Comparison of ENCODE assay signal across 10 cellular contexts in the genomic region with DNA sequence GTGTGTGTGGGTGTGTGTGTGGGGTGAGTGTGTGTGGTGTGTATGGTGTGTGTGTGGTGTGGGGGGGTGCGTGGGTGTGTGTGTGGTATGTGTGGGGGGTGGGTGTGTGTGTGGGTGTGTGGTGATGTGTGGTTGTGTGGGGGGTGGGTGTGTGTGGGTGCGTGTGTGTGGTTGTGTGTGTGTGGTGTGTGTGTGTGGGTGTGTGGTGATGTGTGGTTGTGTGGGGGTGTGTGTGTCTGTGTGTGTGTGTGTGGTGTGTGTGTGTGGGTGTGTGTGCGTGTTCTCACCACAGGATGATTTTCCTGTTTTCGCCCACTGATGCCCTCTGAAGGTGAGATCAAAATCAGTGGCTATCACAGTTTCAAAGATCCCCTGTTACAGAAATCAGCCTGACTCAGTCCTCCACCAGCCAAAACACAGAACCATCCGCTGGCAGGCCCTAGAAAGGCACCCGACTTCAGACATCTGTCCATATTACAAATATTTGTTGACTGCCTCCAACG. TPM values are rescaled to one million over a fixed set of nuclear protein-coding genes. Genes with fewer than 3 reads are reported as not detected.
DNase-seq lines count a peak whose midpoint lies in the region; ATAC-seq and TF ChIP-seq lines count a peak whose summit lies in the region.
"Had no signal": no experiment of that assay in that cellular context is flagged by ENCODE, and none has a peak within 500 bp of the region (broad histone marks: within the 10 kb centered on the region; RNA-seq: fewer than 3 reads in every experiment).

No MANE protein-coding gene starts in this region.

- H3K27ac ChIP-seq in CD4-positive, alpha-beta memory T cell (ENCODE audit: low read depth, low read length): no peak overlapping the region
- no peak overlapping the region for H3K27ac ChIP-seq in ovary

- peak; percentile 26 for ATAC-seq in activated naive CD8-positive, alpha-beta T cell treated with anti-CD3 and anti-CD28 coated beads, Interleukin-2, amount 10 ng/mL, durations not matched to agents 7 days and 5 days (ENCODE audit: low read depth)
- ATAC-seq in natural killer cell treated with Interleukin-12 subunit alpha and Interleukin-12 subunit beta and Interleukin-15 and Interleukin-18, amount 100 ng/mL, for 72 hours: peak; percentile 58 to 61

- peaks cover 16% of the 10 kb centered on the region for H3K36me3 ChIP-seq in CD4-positive, alpha-beta memory T cell (ENCODE audit: insufficient read depth, low read length)
- no peaks in the 10 kb centered on the region for H3K36me3 ChIP-seq in ovary

- H3K9me3 Mint-ChIP-seq in CD4-positive, alpha-beta memory T cell: no peaks in the 10 kb centered on the region
- H3K9me3 Mint-ChIP-seq in activated naive CD8-positive, alpha-beta T cell treated with anti-CD3 and anti-CD28 coated beads, Interleukin-2, amount 10 ng/mL, durations not matched to agents 7 days and 5 days: no peaks in the 10 kb centered on the region
- H3K9me3 Mint-ChIP-seq in natural killer cell treated with Interleukin-12 subunit alpha and Interleukin-12 subunit beta and Interleukin-15 and Interleukin-18, amount 100 ng/mL, for 72 hours: no peaks in the 10 kb centered on the region

- no peaks in the 10 kb centered on the region for H3K27me3 ChIP-seq in CD4-positive, alpha-beta memory T cell (ENCODE audit: insufficient read depth, low read length)
- H3K27me3 ChIP-seq in ovary: no peaks in the 10 kb centered on the region

- POLR2A ChIA-PET in CD4-positive, alpha-beta memory T cell (lab: Charles Lee; ENCODE audit: partially characterized antibody): interaction anchor here (1.0 to 2.1 kb wide), 3 partner anchors 9 to 27 kb away, joined by 3 to 7 read pairs (median 4); a partner anchor contains a TSS
- POLR2A ChIA-PET in activated naive CD8-positive, alpha-beta T cell treated with anti-CD3 and anti-CD28 coated beads, Interleukin-2, amount 10 ng/mL, durations not matched to agents 7 days and 5 days (lab: Charles Lee): no interaction called here

- peak in 2 of 5 donors; percentile 9 to 14 for DNase-seq in CD4-positive, alpha-beta memory T cell
- DNase-seq in RPMI8226 (peak; percentile 17), foreskin melanocyte (no peak), ovary (no peak), lower leg skin (ENCODE audit: low spot score in 2 of 2) (no peak), GM19240 (ENCODE audit: insufficient read length, low spot score) (no peak)
- DNase-seq in activated naive CD8-positive, alpha-beta T cell treated with anti-CD3 and anti-CD28 coated beads, Interleukin-2, amount 10 ng/mL, durations not matched to agents 7 days and 5 days: no peak
- no peak for DNase-seq in natural killer cell treated with Interleukin-12 subunit alpha and Interleukin-12 subunit beta and Interleukin-15 and Interleukin-18, amount 100 ng/mL, for 72 hours (ENCODE audit: low spot score)
- DNase-seq: islet precursor cell, NCI-H2029 treated with DMSO at 0.1 percent for 48 hours had no signal

- CTCF ChIA-PET in CD4-positive, alpha-beta memory T cell (lab: Charles Lee; ENCODE audit: partially characterized antibody): interaction anchor here (0.8 to 4.9 kb wide), 4 partner anchors 9 to 26 kb away, joined by 3 to 30 read pairs (median 4); a partner anchor contains a TSS

- peak overlapping the region in 6 of 8 donors; percentile 29 to 76 (median 52) for H3K4me3 Mint-ChIP-seq in CD4-positive, alpha-beta memory T cell
- H3K4me3 Mint-ChIP-seq in activated naive CD8-positive, alpha-beta T cell treated with anti-CD3 and anti-CD28 coated beads, Interleukin-2, amount 10 ng/mL, durations not matched to agents 7 days and 5 days: peak overlapping the region; percentile 16
- H3K4me3 Mint-ChIP-seq in natural killer cell treated with Interleukin-12 subunit alpha and Interleukin-12 subunit beta and Interleukin-15 and Interleukin-18, amount 100 ng/mL, for 72 hours: no peak overlapping the region

- no peak for TF ChIP-seq EP300 in ovary (IDR thresholded peaks at IDR 0.05)

- H3K27ac Mint-ChIP-seq in CD4-positive, alpha-beta memory T cell: peak overlapping the region; percentile 70 to 90 (median 84)
- peak overlapping the region; percentile 76 for H3K27ac Mint-ChIP-seq in activated naive CD8-positive, alpha-beta T cell treated with anti-CD3 and anti-CD28 coated beads, Interleukin-2, amount 10 ng/mL, durations not matched to agents 7 days and 5 days
- H3K27ac Mint-ChIP-seq in natural killer cell treated with Interleukin-12 subunit alpha and Interleukin-12 subunit beta and Interleukin-15 and Interleukin-18, amount 100 ng/mL, for 72 hours: peak overlapping the region; percentile 61 to 89

- H3K4me1 Mint-ChIP-seq in CD4-positive, alpha-beta memory T cell: peaks cover 21 to 44% (median 34%) of the 10 kb centered on the region in 4 donors
- H3K4me1 Mint-ChIP-seq in activated naive CD8-positive, alpha-beta T cell treated with anti-CD3 and anti-CD28 coated beads, Interleukin-2, amount 10 ng/mL, durations not matched to agents 7 days and 5 days: peaks cover 16% of the 10 kb centered on the region
- H3K4me1 Mint-ChIP-seq in natural killer cell treated with Interleukin-12 subunit alpha and Interleukin-12 subunit beta and Interleukin-15 and Interleukin-18, amount 100 ng/mL, for 72 hours (ENCODE audit: low read depth in 2 of 2): peaks cover 21 to 27% of the 10 kb centered on the region in 2 donors

- no peaks in the 10 kb centered on the region for H3K9me3 ChIP-seq in CD4-positive, alpha-beta memory T cell (ENCODE audit: control insufficient read depth in 1 of 2, low read length in 2 of 2)
- no peaks in the 10 kb centered on the region for H3K9me3 ChIP-seq in ovary

- peaks cover 19% of the 10 kb centered on the region for H3K4me1 ChIP-seq in CD4-positive, alpha-beta memory T cell (ENCODE audit: insufficient read depth, low read length)
- H3K4me1 ChIP-seq in ovary (ENCODE audit: insufficient read depth): peaks cover 6% of the 10 kb centered on the region

- no peak for TF ChIP-seq CTCF in ovary (IDR thresholded peaks at IDR 0.05)
- no peak for TF ChIP-seq CTCF in lower leg skin (IDR thresholded peaks at IDR 0.05)

- 55 to 65% (median 60%) methylated on average over 7 of the region's 7 CpGs for WGBS in ovary, 3 donors
- 58 to 61% methylated on average over 7 of the region's 7 CpGs for WGBS in lower leg skin, 2 donors

- TF ChIP-seq POLR2A in ovary (IDR thresholded peaks at IDR 0.05) (no peak), lower leg skin (IDR thresholded peaks at IDR 0.05) (no peak)

- peaks cover 7 to 33% of the 10 kb centered on the region in 2 donors for H3K36me3 Mint-ChIP-seq in CD4-positive, alpha-beta memory T cell
- peaks cover 16% of the 10 kb centered on the region for H3K36me3 Mint-ChIP-seq in activated naive CD8-positive, alpha-beta T cell treated with anti-CD3 and anti-CD28 coated beads, Interleukin-2, amount 10 ng/mL, durations not matched to agents 7 days and 5 days
- H3K36me3 Mint-ChIP-seq in natural killer cell treated with Interleukin-12 subunit alpha and Interleukin-12 subunit beta and Interleukin-15 and Interleukin-18, amount 100 ng/mL, for 72 hours: no peaks in the 10 kb centered on the region

- H3K27me3 Mint-ChIP-seq in CD4-positive, alpha-beta memory T cell: no peaks in the 10 kb centered on the region
- H3K27me3 Mint-ChIP-seq in activated naive CD8-positive, alpha-beta T cell treated with anti-CD3 and anti-CD28 coated beads, Interleukin-2, amount 10 ng/mL, durations not matched to agents 7 days and 5 days: no peaks in the 10 kb centered on the region
- H3K27me3 Mint-ChIP-seq in natural killer cell treated with Interleukin-12 subunit alpha and Interleukin-12 subunit beta and Interleukin-15 and Interleukin-18, amount 100 ng/mL, for 72 hours: no peaks in the 10 kb centered on the region

- intact Hi-C loops in CD4-positive, alpha-beta memory T cell (cut with micrococcal nuclease): no loop called here
- intact Hi-C loops in ovary (cut with DNase I) (no loop called here), lower leg skin (cut with DNase I; ENCODE audit: low total_unique reads) (no loop called here)

- H3K4me3 ChIP-seq in CD4-positive, alpha-beta memory T cell (ENCODE audit: low read length in 2 of 2): no peak overlapping the region
- H3K4me3 ChIP-seq in ovary (no peak overlapping the region), lower leg skin (ENCODE audit: low read depth, poor library complexity, severe bottlenecking) (no peak overlapping the region)

RNA-seq across cellular contexts. Expression of a gene that starts 24.7 kb away (rescaled TPM):
- total RNA-seq in CD4-positive, alpha-beta memory T cell: 10 to 100 TPM; 29.3 to 35.5 TPM
- polyA plus RNA-seq in CD4-positive, alpha-beta memory T cell: 1 to 10 TPM; 7.5 to 7.7 TPM
- 10 to 100 TPM; 47.1 to 52.2 TPM for total RNA-seq in activated naive CD8-positive, alpha-beta T cell treated with anti-CD3 and anti-CD28 coated beads, Interleukin-2, amount 10 ng/mL, durations not matched to agents 7 days and 5 days
- 10 to 100 TPM; 26.7 to 32.3 TPM for total RNA-seq in natural killer cell treated with Interleukin-12 subunit alpha and Interleukin-12 subunit beta and Interleukin-15 and Interleukin-18, amount 100 ng/mL, for 72 hours
- total RNA-seq in ovary: 10 to 100 TPM; 33.3 to 87.1 (median 44.3) TPM
- polyA plus RNA-seq in ovary: 10 to 100 TPM; 25.3 to 54.2 TPM
- total RNA-seq in lower leg skin: 10 to 100 TPM; 23.4 to 95.8 (median 46.0) TPM
